Comparison of ENCODE assay signal across 1 cellular context in the genomic region with DNA sequence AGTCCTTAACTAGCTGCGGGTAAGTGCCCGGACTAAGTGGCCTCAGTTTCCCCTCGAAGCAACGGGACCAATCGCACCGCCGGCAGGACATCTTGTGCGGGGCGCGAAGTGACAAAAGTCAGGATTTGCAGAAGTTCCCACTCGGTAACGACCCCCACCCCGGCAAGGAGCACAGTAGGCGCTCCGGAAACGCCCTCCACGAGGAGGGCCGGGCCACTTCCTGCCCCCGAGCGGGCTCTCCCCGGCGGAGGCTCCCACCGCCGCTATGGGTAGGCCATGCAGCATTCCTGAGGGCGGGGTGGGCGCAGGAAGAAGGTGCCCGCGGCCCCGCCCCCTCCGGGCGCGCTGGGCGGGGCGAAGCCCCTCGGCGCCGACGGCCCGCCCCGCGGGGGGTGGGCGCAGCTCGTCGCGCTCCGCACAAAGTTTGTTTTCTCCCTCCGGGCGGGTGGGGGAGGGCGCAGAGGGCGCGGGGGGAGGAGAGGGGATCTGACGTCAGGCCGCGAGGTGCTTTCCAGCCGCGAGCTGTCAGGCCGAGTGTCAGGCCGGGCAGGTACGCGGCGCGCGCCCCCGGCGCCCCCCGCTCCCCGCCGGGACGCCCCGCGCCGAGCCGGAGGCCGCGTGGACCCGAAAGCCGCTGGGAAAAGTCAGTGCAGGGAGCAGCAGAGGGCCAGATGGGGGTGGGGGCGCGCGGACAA.
TF ChIP-seq lines count a peak whose summit lies in the region.

TSS of gene TGIF2 (plus strand) at position 495 of the 695 bp plus-strand sequence. CDS start 5,178 bp downstream, outside the sequence.

TF ChIP-seq in GM23338, 12 proteins besides CTCF, POLR2A, EP300 and RAD21 (continued from another document):
- TF ChIP-seq ZNF331 (CRISPR knock-in tag; IDR thresholded peaks at IDR 0.05; ENCODE audit: low read depth): no peak
- no peak for TF ChIP-seq EZH2 (IDR thresholded peaks at IDR 0.05; ENCODE audit: low read depth, unreplicated experiment)
- no peak for TF ChIP-seq JUNB (IDR thresholded peaks at IDR 0.05; ENCODE audit: unreplicated experiment)
- TF ChIP-seq POLR2AphosphoS5 (IDR thresholded peaks at IDR 0.05; ENCODE audit: low read depth): peak; percentile 62
- no peak for TF ChIP-seq REST (IDR thresholded peaks at IDR 0.05; ENCODE audit: unreplicated experiment)
- TF ChIP-seq CREB1 (CRISPR knock-in tag; IDR thresholded peaks at IDR 0.05; ENCODE audit: low read depth): peak; percentile 79
- no peak for TF ChIP-seq ZNF114 (CRISPR knock-in tag; IDR thresholded peaks at IDR 0.05)
- no peak for TF ChIP-seq NANOG (IDR thresholded peaks at IDR 0.05; ENCODE audit: borderline replicate concordance)
- no peak for TF ChIP-seq STAT1 (IDR thresholded peaks at IDR 0.05; ENCODE audit: unreplicated experiment)
